Comparison of ENCODE assay signal across 9 cellular contexts in the genomic region with DNA sequence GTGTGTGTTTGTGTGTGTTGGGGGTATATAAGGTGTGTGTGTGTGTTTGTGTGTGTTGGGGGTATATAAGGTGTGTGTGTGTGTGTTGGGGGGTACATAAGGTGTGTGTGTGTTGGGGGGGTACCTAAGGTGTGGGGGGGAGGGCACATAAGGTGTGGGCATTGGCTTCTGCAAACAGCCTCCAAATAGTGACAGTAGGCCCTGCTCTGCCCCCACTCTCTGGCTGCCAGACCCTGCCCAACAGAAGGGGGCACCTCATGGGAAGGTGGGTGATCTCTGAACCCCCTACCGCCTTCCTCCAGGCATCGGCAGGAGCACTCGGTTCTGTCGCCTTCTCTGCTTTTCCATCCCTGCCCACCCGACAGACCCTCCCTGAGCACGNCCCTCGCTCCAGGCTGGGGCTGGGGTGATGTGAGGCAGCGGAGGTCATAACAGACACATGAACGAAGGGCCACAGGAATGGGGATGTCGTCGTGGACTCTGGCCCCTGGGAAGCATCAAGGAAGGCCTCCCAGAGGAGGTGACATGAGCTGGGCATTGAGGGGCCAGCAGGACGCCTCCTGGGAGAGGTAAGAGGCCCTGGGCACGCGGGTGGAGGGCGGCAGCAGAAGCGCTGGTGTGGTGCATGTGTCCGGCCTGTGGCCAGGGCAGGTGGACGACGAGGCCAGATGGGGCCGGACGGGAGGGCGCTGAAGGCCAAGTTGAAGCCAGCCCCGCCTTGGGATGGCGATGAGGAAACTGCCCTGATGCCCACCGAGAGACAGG. TPM values are rescaled to one million over a fixed set of nuclear protein-coding genes. Genes with fewer than 3 reads are reported as not detected.
A peak's percentile ranks its signal among the peaks of the same experiment; 100 is the strongest.
DNase-seq lines count a peak whose midpoint lies in the region; ATAC-seq, FAIRE-seq and TF ChIP-seq lines count a peak whose summit lies in the region.
"Had no signal": no experiment of that assay in that cellular context is flagged by ENCODE, and none has a peak within 500 bp of the region (broad histone marks: within the 10 kb centered on the region; RNA-seq: fewer than 3 reads in every experiment).

No MANE protein-coding gene starts in this region.

- TF ChIP-seq EP300 in H1 (IDR thresholded peaks at IDR 0.05; ENCODE audit: borderline replicate concordance in 1 of 2, low read depth in 2 of 2, low read length in 2 of 2) = no peak

- H3K36me3 Mint-ChIP-seq in naive thymus-derived CD4-positive, alpha-beta T cell = peaks cover 0 to 7% (median 0%) of the 10 kb centered on the region in 5 donors

- H3K27ac ChIP-seq in SK-N-MC (no peak overlapping the region), H1 (ENCODE audit: low read depth, low read length) (no peak overlapping the region)
- peak overlapping the region; percentile 83 for H3K27ac ChIP-seq in naive thymus-derived CD4-positive, alpha-beta T cell (ENCODE audit: low read depth, low read length)
- H3K27ac ChIP-seq: 22Rv1 had no signal

- peak overlapping the region; percentile 90 to 100 (median 96) for H3K4me3 Mint-ChIP-seq in naive thymus-derived CD4-positive, alpha-beta T cell

- peaks cover 0 to 4% of the 10 kb centered on the region in 2 experiments for H4K20me1 ChIP-seq in H1 (replicated peaks in 1 of 2; ENCODE audit: control insufficient read depth in 1 of 2, insufficient read depth in 2 of 2, low read length in 2 of 2)

- peaks cover 0 to 13% (median 0%) of the 10 kb centered on the region in 5 donors for H3K27me3 Mint-ChIP-seq in naive thymus-derived CD4-positive, alpha-beta T cell

- intact Hi-C loops in naive thymus-derived CD4-positive, alpha-beta T cell (cut with micrococcal nuclease) = no loop called here

- no peak overlapping the region for H2AFZ ChIP-seq in H1 (ENCODE audit: low read length)

- no peak overlapping the region for H2BK120ac ChIP-seq in H1 (replicated peaks; ENCODE audit: low read depth, low read length)

- H3K4me3 ChIP-seq in SK-N-MC (peak overlapping the region; percentile 91), H1 (ENCODE audit: extremely low read depth in 1 of 4, insufficient read depth in 2 of 4, low read depth in 3 of 4, low read length in 4 of 4) (peak overlapping the region; percentile 40 to 83 (median 44); a peak in 5 of 8 replicates)
- peak overlapping the region; percentile 77 for H3K4me3 ChIP-seq in naive thymus-derived CD4-positive, alpha-beta T cell (ENCODE audit: low read length)

- CTCF ChIA-PET in H1 (lab: Charles Lee; ENCODE audit: partially characterized antibody) = interaction anchor here (1.0 kb wide), 1 partner anchor 77 kb away, joined by 3 read pairs; no protein-coding TSS in a partner anchor
- CTCF ChIA-PET in naive thymus-derived CD4-positive, alpha-beta T cell (lab: Charles Lee) = no interaction called here

- peaks cover 11% of the 10 kb centered on the region; the same call in 1 of the 2 replicates for H3K23me2 ChIP-seq in H1 (ENCODE audit: low read depth, low read length)

- no peak for TF ChIP-seq CTCF in H1 (IDR thresholded peaks at IDR 0.05; ENCODE audit: control extremely low read depth in 1 of 3, insufficient read depth in 1 of 3, low read depth in 1 of 3, low read length in 3 of 3)

- DNase-seq in activated CD4-positive, CD25-positive, alpha-beta regulatory T cell (lab: John Stamatoyannopoulos, UW) = no peak
- no peak for DNase-seq in SK-N-MC (ENCODE audit: low read depth, low spot score)
- DNase-seq in H1 (ENCODE audit: low read depth in 1 of 2, low spot score in 2 of 2) = no peak
- DNase-seq in naive thymus-derived CD4-positive, alpha-beta T cell = peak in 7 of 9 donors; percentile 24 to 63 (median 43)
- no peak for DNase-seq in anterior cingulate cortex (lab: John Stamatoyannopoulos, UW)
- no peak for DNase-seq in NCI-H146 treated with DMSO at 0.1 percent for 48 hours (lab: John Stamatoyannopoulos, UW; ENCODE audit: unreplicated experiment)
- DNase-seq in NCI-H345 treated with DMSO at 0.1 percent for 48 hours (lab: John Stamatoyannopoulos, UW; ENCODE audit: unreplicated experiment) = no peak

- peaks cover 8 to 16% (median 15%) of the 10 kb centered on the region in 4 experiments for H3K4me1 ChIP-seq in H1 (replicated peaks in 1 of 4; ENCODE audit: control insufficient read depth in 3 of 4, insufficient read depth in 4 of 4, low read length in 3 of 4)
- peaks cover 0 to 6% of the 10 kb centered on the region in 2 donors for H3K4me1 ChIP-seq in naive thymus-derived CD4-positive, alpha-beta T cell (ENCODE audit: control insufficient read depth in 2 of 2, insufficient read depth in 2 of 2, low read length in 2 of 2)

- H3K27ac Mint-ChIP-seq in naive thymus-derived CD4-positive, alpha-beta T cell = peak overlapping the region; percentile 35 to 95 (median 91)

- no peak overlapping the region for H3K18ac ChIP-seq in H1 (ENCODE audit: extremely low read depth, low read length)

- no peak overlapping the region for H3K14ac ChIP-seq in H1 (ENCODE audit: insufficient read length)

- no peaks in the 10 kb centered on the region for H3K79me2 ChIP-seq in H1 (ENCODE audit: control insufficient read depth in 1 of 2, insufficient read depth in 2 of 2, low read length in 2 of 2)

- no peak overlapping the region for H4K91ac ChIP-seq in H1 (replicated peaks; ENCODE audit: insufficient read length, low read length)

- peak overlapping the region; percentile 99 for H3K56ac ChIP-seq in H1 (replicated peaks; ENCODE audit: insufficient read length, low read depth, low read length)

- H3K9ac ChIP-seq in SK-N-MC (ENCODE audit: insufficient read length) (peak overlapping the region; percentile 74), H1 (replicated peaks in 1 of 4; ENCODE audit: extremely low read depth in 1 of 4, low read depth in 3 of 4, low read length in 3 of 4) (no peak overlapping the region)

- no peak overlapping the region for H3K23ac ChIP-seq in H1 (ENCODE audit: insufficient read length)

- H3K79me1 ChIP-seq in H1 (ENCODE audit: low read depth, low read length) = peaks cover 2% of the 10 kb centered on the region

- H4K5ac ChIP-seq in H1 (ENCODE audit: insufficient read length, low read depth, low read length) = no peak overlapping the region

- ATAC-seq in activated CD4-positive, CD25-positive, alpha-beta regulatory T cell treated with anti-CD3 and anti-CD28 coated beads, Interleukin-2, amount 50 U/mL, for 24 hours = peak; percentile 37 to 55
- peak; percentile 52 for ATAC-seq in naive thymus-derived CD4-positive, alpha-beta T cell

- POLR2A ChIA-PET in H1 (lab: Charles Lee; ENCODE audit: partially characterized antibody) = no interaction called here
- POLR2A ChIA-PET in naive thymus-derived CD4-positive, alpha-beta T cell (lab: Charles Lee) = interaction anchor here (1.0 to 3.4 kb wide), 5 partner anchors 11 to 77 kb away, joined by 3 to 16 read pairs (median 9); no protein-coding TSS in a partner anchor

- peak overlapping the region; percentile 77; the same call in 1 of the 2 replicates for H2BK20ac ChIP-seq in H1 (ENCODE audit: low read length)

- peaks cover 0 to 7% (median 0%) of the 10 kb centered on the region in 11 donors for H3K9me3 Mint-ChIP-seq in naive thymus-derived CD4-positive, alpha-beta T cell

- H3K4me2 ChIP-seq in H1 (ENCODE audit: insufficient read depth in 1 of 2, low read depth in 2 of 2, low read length in 2 of 2) = peak overlapping the region; percentile 46 to 79

- H2AK5ac ChIP-seq in H1 (ENCODE audit: low read depth, low read length) = no peak overlapping the region

- TF ChIP-seq POLR2A in H1 (IDR thresholded peaks at IDR 0.05; ENCODE audit: control extremely low read depth in 1 of 2, low read depth in 2 of 2, low read length in 2 of 2) = no peak

- no peak overlapping the region for H3K4ac ChIP-seq in H1 (replicated peaks; ENCODE audit: insufficient read length, low read depth, low read length)

- H4K8ac ChIP-seq in H1 (ENCODE audit: extremely low read depth, insufficient read depth, low read length) = no peak overlapping the region; the same call in 1 of the 2 replicates

- H3K4me1 Mint-ChIP-seq in naive thymus-derived CD4-positive, alpha-beta T cell = peaks cover 0 to 17% (median 9%) of the 10 kb centered on the region in 7 donors

- TF ChIP-seq RAD21 in H1 (IDR thresholded peaks at IDR 0.05 in 1 of 2, conservative IDR thresholded peaks at IDR 0.05 in 1 of 2; ENCODE audit: low read depth in 2 of 2, low read length in 2 of 2) = no peak

- no peak for FAIRE-seq in H1 (lab: Jason Lieb, UNC)

- no peak overlapping the region for H2BK5ac ChIP-seq in H1 (ENCODE audit: low read depth, low read length)

- H3K9me3 ChIP-seq in SK-N-MC (ENCODE audit: low read depth, low read length) (no peaks in the 10 kb centered on the region), H1 (ENCODE audit: insufficient read depth in 2 of 2, low read depth in 1 of 2, low read length in 1 of 2) (no peaks in the 10 kb centered on the region)
- no peaks in the 10 kb centered on the region for H3K9me3 ChIP-seq in naive thymus-derived CD4-positive, alpha-beta T cell (ENCODE audit: control insufficient read depth in 2 of 3, low read length in 3 of 3)

- H2BK12ac ChIP-seq in H1 (ENCODE audit: low read depth, low read length) = 0 out of 2 replicates have a peak overlapping the region, but pooled peaks have one; percentile 11

- 32% methylated on average over 20 of the region's 25 CpGs; no CpG with 5 or more reads in 1 of the 2 experiments for WGBS in H1 (ENCODE audit: extremely low coverage in 1 of 2, insufficient coverage in 1 of 2, insufficient read length in 1 of 2, insufficient replicate concordance in 2 of 2, low coverage in 1 of 2, low lambda C conversion rate in 2 of 2, missing lambda C conversion rate in 1 of 2), 2 experiments

- no peak overlapping the region for H2BK15ac ChIP-seq in H1 (ENCODE audit: low read length)

- H3K36me3 ChIP-seq in SK-N-MC (ENCODE audit: insufficient read depth, low read length) = no peaks in the 10 kb centered on the region
- no peaks in the 10 kb centered on the region for H3K36me3 ChIP-seq in H1 (ENCODE audit: control insufficient read depth in 2 of 4, insufficient read depth in 4 of 4, low read length in 3 of 4)
- H3K36me3 ChIP-seq in naive thymus-derived CD4-positive, alpha-beta T cell (ENCODE audit: control insufficient read depth in 2 of 3, insufficient read depth in 3 of 3, low read length in 3 of 3) = no peaks in the 10 kb centered on the region

- peaks cover 5 to 21% (median 14%) of the 10 kb centered on the region in 4 experiments; a peak in 6 of 7 replicates for H3K27me3 ChIP-seq in H1 (replicated peaks in 1 of 4; ENCODE audit: control insufficient read depth in 3 of 4, extremely low read depth in 1 of 4, insufficient read depth in 3 of 4, low read length in 3 of 4)
- H3K27me3 ChIP-seq in naive thymus-derived CD4-positive, alpha-beta T cell (ENCODE audit: control insufficient read depth in 2 of 2, insufficient read depth in 2 of 2, low read length in 2 of 2) = no peaks in the 10 kb centered on the region

RNA-seq across cellular contexts. Expression of gene RFLNB, which starts 43.4 kb away (rescaled TPM):
- total RNA-seq in H1 (2021; fragmentation: NEBNext Ultra II Directional; extraction: Animal tissue kit (Norgen Biotek cat#: 25700)) = 56.5 and 58.4 TPM in 2 replicates
- polyA plus RNA-seq in H1 (2011; rRNA removed) = 9.4 and 11.6 TPM in 2 replicates
- polyA plus RNA-seq in H1 (2011; cell fraction: cytosol; rRNA removed) = 10.8 TPM
- 9.3 TPM for polyA plus RNA-seq in H1 (2011; cell fraction: nucleus; rRNA removed)
- 22.5 to 28.3 TPM (median 25.2 TPM) in 4 replicates for polyA plus RNA-seq in H1 (2012, experiment 1 of 2)
- 23.8 TPM for polyA plus RNA-seq in H1 (2012, experiment 2 of 2)
- polyA plus RNA-seq in H1 (2013, experiment 1 of 2) = 42.9 TPM
- 45.8 TPM for polyA plus RNA-seq in H1 (2013, experiment 2 of 2)
- 8.4 and 9.3 TPM in 2 replicates for polyA minus RNA-seq in H1 (2011; rRNA and poly(A)+ RNA removed)
- polyA minus RNA-seq in H1 (2011; cell fraction: cytosol; rRNA and poly(A)+ RNA removed) = 13.5 TPM
- polyA minus RNA-seq in H1 (2011; cell fraction: nucleus; rRNA and poly(A)+ RNA removed) = 6.2 TPM
- 100 to 1,000 TPM in 1 of 5 experiments, 10 to 100 TPM in 4; 53.9 to 180 (median 59.2) TPM for total RNA-seq in naive thymus-derived CD4-positive, alpha-beta T cell
- polyA plus RNA-seq in naive thymus-derived CD4-positive, alpha-beta T cell = 10 to 100 TPM; 38.8 to 43.9 TPM

Comparison
In these comparisons a context has a peak if more than half of its experiments do, and no peak if none do; other contexts are left out.
1. DNase-seq: peak in naive thymus-derived CD4-positive, alpha-beta T cell (7 of 9); none in activated CD4-positive, CD25-positive, alpha-beta regulatory T cell (0 of 4), SK-N-MC (single experiment), H1 (0 of 2), anterior cingulate cortex (0 of 58), NCI-H146 treated with DMSO at 0.1 percent for 48 hours (single experiment) and NCI-H345 treated with DMSO at 0.1 percent for 48 hours (single experiment).
2. Peak in every context shown above with its lines, with median percentiles within 50 percentile points of each other: H3K4me3 ChIP-seq.